In genomic region chr9:70519912-70520724, GRCh38 we compare ENCODE assay signal across 9 cellular contexts.
A peak's percentile ranks its signal among the peaks of the same experiment; 100 is the strongest.
DNase-seq lines count a peak whose midpoint lies in the region; ATAC-seq, FAIRE-seq and TF ChIP-seq lines count a peak whose summit lies in the region.
"Had no signal": no experiment of that assay in that cellular context is flagged by ENCODE, and none has a peak within 500 bp of the region (broad histone marks: within the 10 kb centered on the region; RNA-seq: fewer than 3 reads in every experiment).

No MANE protein-coding gene starts in this region.

- peaks cover 3 to 11% (median 10%) of the 10 kb centered on the region in 3 donors for H3K4me1 Mint-ChIP-seq in CD8-positive, alpha-beta memory T cell

- DNase-seq in GM12891 (ENCODE audit: insufficient read length, low spot score) (no peak), GM19239 (ENCODE audit: insufficient read length, low spot score) (peak; percentile 9), NCI-H345 treated with DMSO at 0.1 percent for 48 hours (lab: John Stamatoyannopoulos, UW; ENCODE audit: unreplicated experiment) (no peak), NCI-H128 (lab: John Stamatoyannopoulos, UW; ENCODE audit: unreplicated experiment) (no peak), NCI-H446 (lab: John Stamatoyannopoulos, UW) (no peak)
- DNase-seq in activated CD4-positive, alpha-beta T cell treated with anti-CD3 and anti-CD28 coated beads, Interleukin-2, amount 50 U/mL, for 48 hours, result peak; percentile 11 to 21
- no peak for DNase-seq in CD8-positive, alpha-beta memory T cell

- H3K36me3 ChIP-seq in CD8-positive, alpha-beta memory T cell (ENCODE audit: insufficient read depth, low read length), result no peaks in the 10 kb centered on the region

- no peak overlapping the region for H3K4me3 ChIP-seq in CD8-positive, alpha-beta memory T cell (ENCODE audit: low read length)

- no peaks in the 10 kb centered on the region for H3K27me3 ChIP-seq in CD8-positive, alpha-beta memory T cell (ENCODE audit: insufficient read depth, low read length, poor library complexity, severe bottlenecking)

- peaks cover 0 to 3% of the 10 kb centered on the region in 2 donors for H3K27me3 Mint-ChIP-seq in CD8-positive, alpha-beta memory T cell

- peak overlapping the region in 3 of 8 donors; percentile 16 to 69 (median 33) for H3K27ac Mint-ChIP-seq in CD8-positive, alpha-beta memory T cell
- H3K27ac Mint-ChIP-seq: brain had no signal

- peaks cover 0 to 16% (median 4%) of the 10 kb centered on the region in 3 donors for H3K36me3 Mint-ChIP-seq in CD8-positive, alpha-beta memory T cell
- H3K36me3 Mint-ChIP-seq: brain had no signal

- POLR2A ChIA-PET in CD8-positive, alpha-beta memory T cell (lab: Charles Lee), result no interaction called here

- no peak overlapping the region for H3K4me3 Mint-ChIP-seq in CD8-positive, alpha-beta memory T cell
- H3K4me3 Mint-ChIP-seq: brain had no signal

- peak; percentile 5 for FAIRE-seq in GM12891 (lab: Jason Lieb, UNC)
- FAIRE-seq in GM19239 (lab: Jason Lieb, UNC), result peak; percentile 84

- ATAC-seq in HG03039 (IDR thresholded peaks at IDR 0.05; ENCODE audit: unreplicated experiment), result peak; percentile 65

- H3K9me3 Mint-ChIP-seq in CD8-positive, alpha-beta memory T cell, result peaks cover 4 to 8% (median 7%) of the 10 kb centered on the region in 5 donors

- no peaks in the 10 kb centered on the region for H3K9me3 ChIP-seq in CD8-positive, alpha-beta memory T cell (ENCODE audit: low read length)

- H3K4me1 ChIP-seq in CD8-positive, alpha-beta memory T cell (ENCODE audit: insufficient read depth, low read length), result no peaks in the 10 kb centered on the region

- no peak for TF ChIP-seq POLR2A in GM12891 (IDR thresholded peaks at IDR 0.05; ENCODE audit: low read depth, low read length)

- CTCF ChIA-PET in CD8-positive, alpha-beta memory T cell (lab: Charles Lee), result no interaction called here

- H3K27ac ChIP-seq in CD8-positive, alpha-beta memory T cell (ENCODE audit: low read depth, low read length), result no peak overlapping the region

TF ChIP-seq in GM12891, 5 proteins besides CTCF, POLR2A, EP300 and RAD21:
- TF ChIP-seq SPI1 (IDR thresholded peaks at IDR 0.05; ENCODE audit: low read depth, low read length) (no peak), POU2F2 (IDR thresholded peaks at IDR 0.05; ENCODE audit: low read depth, low read length) (no peak), TAF1 (IDR thresholded peaks at IDR 0.05; ENCODE audit: low read depth, low read length) (no peak), PAX5 (IDR thresholded peaks at IDR 0.05; ENCODE audit: insufficient read depth, low read length, severe bottlenecking) (no peak), POLR2AphosphoS5 (IDR thresholded peaks at IDR 0.05; ENCODE audit: low read depth, low read length) (no peak)
TF ChIP-seq in GM12891: peak in this region for 0.

Comparison
In these comparisons a context has a peak if more than half of its experiments do, and no peak if none do; other contexts are left out.
1. DNase-seq: peak in GM19239 (single experiment) and activated CD4-positive, alpha-beta T cell treated with anti-CD3 and anti-CD28 coated beads, Interleukin-2, amount 50 U/mL, for 48 hours (2 of 2); none in GM12891 (single experiment), NCI-H345 treated with DMSO at 0.1 percent for 48 hours (single experiment), NCI-H128 (single experiment), CD8-positive, alpha-beta memory T cell (0 of 5) and NCI-H446 (0 of 2).